In genomic region chr1:37692834-37693175, GRCh38 we compare ENCODE assay signal across 8 cellular contexts. TPM values are rescaled to one million over a fixed set of nuclear protein-coding genes. Genes with fewer than 3 reads are reported as not detected.
A peak's percentile ranks its signal among the peaks of the same experiment; 100 is the strongest.
DNase-seq lines count a peak whose midpoint lies in the region; ATAC-seq and TF ChIP-seq lines count a peak whose summit lies in the region.

No MANE protein-coding gene starts in this region.

- no peaks in the 10 kb centered on the region for H3K36me3 Mint-ChIP-seq in natural killer cell

- peaks cover 32 to 45% (median 41%) of the 10 kb centered on the region in 10 experiments for H3K4me1 ChIP-seq in BLaER1 treated with 17β-estradiol and CSF1 and Interleukin-3, amounts not matched to agents 10 nM and 100 nM
- peaks cover 30% of the 10 kb centered on the region for H3K4me1 ChIP-seq in KMS-11 (ENCODE audit: low read depth, poor library complexity, severe bottlenecking)

- H3K4me1 Mint-ChIP-seq in natural killer cell = peaks cover 21 to 43% of the 10 kb centered on the region in 2 donors

- H3K4me2 ChIP-seq in BLaER1 treated with 17β-estradiol and CSF1 and Interleukin-3, amounts not matched to agents 10 nM and 100 nM = peak overlapping the region; percentile 82 to 99 (median 88)
- H3K4me2 ChIP-seq in KMS-11 = peak overlapping the region; percentile 63

- peak overlapping the region; percentile 79; the same call in 1 of the 2 replicates for H2AFZ ChIP-seq in KMS-11 (ENCODE audit: low read depth)

- H3K27me3 Mint-ChIP-seq in natural killer cell (ENCODE audit: low read depth in 2 of 2) = no peaks in the 10 kb centered on the region

- H4K20me1 ChIP-seq in BLaER1 treated with 17β-estradiol and CSF1 and Interleukin-3, amounts not matched to agents 10 nM and 100 nM = peaks cover 0 to 46% (median 20%) of the 10 kb centered on the region in 11 experiments; a peak in 15 of 22 replicates
- no peaks in the 10 kb centered on the region for H4K20me1 ChIP-seq in KMS-11 (ENCODE audit: insufficient read depth)

- peak overlapping the region; percentile 89 to 93 for H3K27ac Mint-ChIP-seq in natural killer cell

- H3K79me2 ChIP-seq in KMS-11 (ENCODE audit: insufficient read depth, low read depth) = peaks cover 46% of the 10 kb centered on the region

- peak overlapping the region; percentile 76 to 96 (median 92) for H3K9ac ChIP-seq in BLaER1 treated with 17β-estradiol and CSF1 and Interleukin-3, amounts not matched to agents 10 nM and 100 nM
- H3K9ac ChIP-seq in KMS-11 = peak overlapping the region; percentile 70

- ATAC-seq in natural killer cell = no peak

- peak overlapping the region; percentile 80 to 97 (median 90) for H3K4me3 ChIP-seq in BLaER1 treated with 17β-estradiol and CSF1 and Interleukin-3, amounts not matched to agents 10 nM and 100 nM
- H3K4me3 ChIP-seq in KMS-11 (IDR thresholded peaks at IDR 0.05; ENCODE audit: insufficient read depth, low read depth, low read length) (peak overlapping the region; percentile 52), choroid plexus epithelial cell (ENCODE audit: low read depth, low read length) (peak overlapping the region; percentile 98)

- H3K27ac ChIP-seq in BLaER1 treated with 17β-estradiol and CSF1 and Interleukin-3, amounts not matched to agents 10 nM and 100 nM = peak overlapping the region in 10 of 11 experiments; percentile 49 to 95 (median 90); a peak in 18 of 22 replicates
- peak overlapping the region; percentile 62 for H3K27ac ChIP-seq in KMS-11

- H3K4me3 Mint-ChIP-seq in natural killer cell = peak overlapping the region; percentile 94

- no peaks in the 10 kb centered on the region for H3K9me3 ChIP-seq in BLaER1 treated with 17β-estradiol and CSF1 and Interleukin-3, amounts not matched to agents 10 nM and 100 nM (replicated peaks in 1 of 11)

- DNase-seq in choroid plexus epithelial cell (ENCODE audit: low read depth) = no peak
- DNase-seq in natural killer cell = no peak
- DNase-seq in ecto neural progenitor cell (ENCODE audit: low spot score) = no peak
- no peak for DNase-seq in NCI-H2171 treated with DMSO at 0.1 percent for 48 hours (lab: John Stamatoyannopoulos, UW)
- DNase-seq in activated CD8-positive, alpha-beta memory T cell treated with anti-CD3 and anti-CD28 coated beads, Interleukin-2, amount 50 U/mL, for 48 hours = no peak
- DNase-seq in GM19238 (ENCODE audit: insufficient read length, low spot score) = no peak

- peaks cover 20 to 55% (median 45%) of the 10 kb centered on the region in 11 experiments; a peak in 19 of 22 replicates for H3K36me3 ChIP-seq in BLaER1 treated with 17β-estradiol and CSF1 and Interleukin-3, amounts not matched to agents 10 nM and 100 nM
- peaks cover 6% of the 10 kb centered on the region; the same call in 1 of the 2 replicates for H3K36me3 ChIP-seq in KMS-11 (ENCODE audit: insufficient read depth)

- TF ChIP-seq CTCF in KMS-11 (conservative IDR thresholded peaks at IDR 0.05; ENCODE audit: low read depth, low read length) (no peak), choroid plexus epithelial cell (conservative IDR thresholded peaks at IDR 0.05; ENCODE audit: low read depth, low read length) (no peak), natural killer cell (IDR thresholded peaks at IDR 0.05) (no peak)

- no peaks in the 10 kb centered on the region for H3K9me3 Mint-ChIP-seq in natural killer cell

- no peaks in the 10 kb centered on the region for H3K27me3 ChIP-seq in BLaER1 treated with 17β-estradiol and CSF1 and Interleukin-3, amounts not matched to agents 10 nM and 100 nM
- H3K27me3 ChIP-seq in KMS-11 (ENCODE audit: insufficient read depth, low read depth) = no peaks in the 10 kb centered on the region

- intact Hi-C loops in natural killer cell (cut with micrococcal nuclease) = loop anchor here (1.0 to 5.0 kb wide), 4 partner anchors 98 to 319 kb away; partner anchors contain the start of genes GNL2 and UTP11

RNA-seq across cellular contexts. Expression of gene CDCA8, which starts 0.5 kb away (rescaled TPM):
- 1 to 10 TPM; 1.6 to 3.3 (median 2.2) TPM for total RNA-seq in natural killer cell

RNA-seq across cellular contexts. Expression of gene RSPO1, which starts 58.1 kb away (rescaled TPM):
- total RNA-seq in natural killer cell = not detected
